In genomic region chr9:76873056-76873792, GRCh38 we compare ENCODE assay signal across 11 cellular contexts. TPM values are rescaled to one million over a fixed set of nuclear protein-coding genes. Genes with fewer than 3 reads are reported as not detected.
DNase-seq lines count a peak whose midpoint lies in the region; ATAC-seq and TF ChIP-seq lines count a peak whose summit lies in the region.
"Had no signal": no experiment of that assay in that cellular context is flagged by ENCODE, and none has a peak within 500 bp of the region (broad histone marks: within the 10 kb centered on the region; RNA-seq: fewer than 3 reads in every experiment).

No MANE protein-coding gene starts in this region.

- H3K4me1 Mint-ChIP-seq in GM23338 = peaks cover 30% of the 10 kb centered on the region
- H3K4me1 Mint-ChIP-seq in activated T-cell treated with anti-CD3 and anti-CD28 coated beads, Interleukin-2, amount 50 U/mL, for 24 hours (ENCODE audit: low read depth) = no peaks in the 10 kb centered on the region
- H3K4me1 Mint-ChIP-seq: memory B cell had no signal

- H3K27ac ChIP-seq in GM23338 (ENCODE audit: low read depth) = 0 out of 2 replicates have a peak overlapping the region, but pooled peaks have one; percentile 28

- H3K36me3 Mint-ChIP-seq in GM23338 (ENCODE audit: low read depth) = no peaks in the 10 kb centered on the region
- H3K36me3 Mint-ChIP-seq in activated T-cell treated with anti-CD3 and anti-CD28 coated beads, Interleukin-2, amount 50 U/mL, for 24 hours (ENCODE audit: low read depth) = no peaks in the 10 kb centered on the region
- H3K36me3 Mint-ChIP-seq: memory B cell had no signal

- no peaks in the 10 kb centered on the region for H3K27me3 ChIP-seq in GM23338 (ENCODE audit: insufficient read depth)

- H3K4me3 ChIP-seq in GM23338 (no peak overlapping the region), skeletal muscle cell (ENCODE audit: low read depth, low read length) (no peak overlapping the region)

- no peak overlapping the region for H2AFZ ChIP-seq in GM23338

- H3K9me3 Mint-ChIP-seq in GM23338 = no peaks in the 10 kb centered on the region
- H3K9me3 Mint-ChIP-seq in activated T-cell treated with anti-CD3 and anti-CD28 coated beads, Interleukin-2, amount 50 U/mL, for 24 hours = no peaks in the 10 kb centered on the region
- H3K9me3 Mint-ChIP-seq: dendritic cell treated with granulocyte-macrophage colony-stimulating factor and Interleukin-4, amounts not matched to agents 40 ng/mL and 50 ng/mL, for 4 days; memory B cell had no signal

- H3K4me2 ChIP-seq in GM23338 = peak overlapping the region; percentile 19; the same call in 1 of the 2 replicates

- H3K27me3 Mint-ChIP-seq in GM23338 (ENCODE audit: insufficient read depth, low read depth, poor library complexity) = no peaks in the 10 kb centered on the region
- peaks cover 3% of the 10 kb centered on the region for H3K27me3 Mint-ChIP-seq in activated T-cell treated with anti-CD3 and anti-CD28 coated beads, Interleukin-2, amount 50 U/mL, for 24 hours

- H4K20me1 ChIP-seq in GM23338 (replicated peaks; ENCODE audit: insufficient read depth) = no peaks in the 10 kb centered on the region

- 0 out of 2 replicates have a peak, but pooled peaks cover 5% of the 10 kb centered on the region for H3K9me2 ChIP-seq in GM23338 (ENCODE audit: insufficient read depth)

- DNase-seq in GM23338 (ENCODE audit: low spot score) (peak; percentile 83), amniotic epithelial cell (ENCODE audit: low read depth) (peak; percentile 29), hippocampal formation (lab: John Stamatoyannopoulos, UW) (peak; percentile 59 to 79), skeletal muscle cell (ENCODE audit: low read depth) (peak; percentile 46), UCSD-AML1 (lab: John Stamatoyannopoulos, UW; ENCODE audit: unreplicated experiment) (no peak), DMS53 (lab: John Stamatoyannopoulos, UW) (no peak), NCI-H2081 treated with DMSO at 0.1 percent for 48 hours (lab: John Stamatoyannopoulos, UW) (no peak)
- DNase-seq in activated T-cell treated with anti-CD3 and anti-CD28 coated beads, Interleukin-2, amount 50 U/mL, for 24 hours = no peak
- DNase-seq: NCI-H1048 had no signal

- H3K36me3 ChIP-seq in GM23338 (ENCODE audit: insufficient read depth) = no peaks in the 10 kb centered on the region

- H3F3A ChIP-seq in GM23338 (replicated peaks; ENCODE audit: low read depth) = no peaks in the 10 kb centered on the region

- H3K4me3 Mint-ChIP-seq in GM23338 = peak overlapping the region; percentile 53
- H3K4me3 Mint-ChIP-seq in activated T-cell treated with anti-CD3 and anti-CD28 coated beads, Interleukin-2, amount 50 U/mL, for 24 hours = no peak overlapping the region
- H3K4me3 Mint-ChIP-seq: dendritic cell treated with granulocyte-macrophage colony-stimulating factor and Interleukin-4, amounts not matched to agents 40 ng/mL and 50 ng/mL, for 4 days; memory B cell had no signal

- peaks cover 3% of the 10 kb centered on the region; the same call in 1 of the 2 replicates for H3K79me2 ChIP-seq in GM23338 (replicated peaks; ENCODE audit: insufficient read depth)

- peak in 1 of 2 experiments; percentile 43; a peak in 2 of 4 replicates for TF ChIP-seq CTCF in GM23338 (conservative IDR thresholded peaks at IDR 0.05; ENCODE audit: low read depth in 2 of 2)

- ATAC-seq in GM23338 = peak; percentile 98

- H3K27ac Mint-ChIP-seq in GM23338 = peak overlapping the region; percentile 88
- H3K27ac Mint-ChIP-seq in activated T-cell treated with anti-CD3 and anti-CD28 coated beads, Interleukin-2, amount 50 U/mL, for 24 hours = no peak overlapping the region
- H3K27ac Mint-ChIP-seq: dendritic cell treated with granulocyte-macrophage colony-stimulating factor and Interleukin-4, amounts not matched to agents 40 ng/mL and 50 ng/mL, for 4 days; memory B cell had no signal

- peaks cover 22% of the 10 kb centered on the region for H3K4me1 ChIP-seq in GM23338 (ENCODE audit: insufficient read depth)

TF ChIP-seq in GM23338, 12 proteins besides CTCF, POLR2A, EP300 and RAD21:
- TF ChIP-seq EZH2phosphoT487 (IDR thresholded peaks at IDR 0.05; ENCODE audit: unreplicated experiment) (no peak), ZNF462 (CRISPR knock-in tag; IDR thresholded peaks at IDR 0.05) (0 out of 2 replicates have a peak, but pooled peaks have one; percentile 23)
TF ChIP-seq in GM23338: peak in this region for 1.

RNA-seq across cellular contexts. Expression of gene PRUNE2, which starts 32.7 kb away (rescaled TPM):
- total RNA-seq in GM23338 (2014; rRNA removed; shearing (Covaris generic)) = 22.5 and 26.5 TPM in 2 replicates
- 9.1 and 10.6 TPM in 2 replicates for polyA plus RNA-seq in GM23338 (2016; fragmentation: Nextera tagmentation; extraction: Ambion mirVana)

Comparison
In these comparisons a context has a peak if more than half of its experiments do, and no peak if none do; other contexts are left out.
1. DNase-seq: peak in GM23338 (single experiment), amniotic epithelial cell (single experiment), hippocampal formation (2 of 2) and skeletal muscle cell (single experiment); none in UCSD-AML1 (single experiment), DMS53 (single experiment), activated T-cell treated with anti-CD3 and anti-CD28 coated beads, Interleukin-2, amount 50 U/mL, for 24 hours (single experiment) and NCI-H2081 treated with DMSO at 0.1 percent for 48 hours (single experiment).